Comparison of ENCODE assay signal across 1 cellular context in genomic region chr19:45368737-45369340, GRCh38.
TF ChIP-seq lines count a peak whose summit lies in the region.

No MANE protein-coding gene starts in this region.

TF ChIP-seq in A549, 52 proteins besides CTCF, POLR2A, EP300 and RAD21 (continued from another document):
- TF ChIP-seq PBX3 (IDR thresholded peaks at IDR 0.05) (no peak), HOXB5 (CRISPR knock-in tag; IDR thresholded peaks at IDR 0.05) (no peak)
TF ChIP-seq in A549: peak in this region for 0.
